In genomic region chr15:93150910-93151309, GRCh38 we compare ENCODE assay signal across 16 cellular contexts.
"Had no signal": no experiment of that assay in that cellular context is flagged by ENCODE, and none has a peak within 500 bp of the region (broad histone marks: within the 10 kb centered on the region; RNA-seq: fewer than 3 reads in every experiment).

No MANE protein-coding gene starts in this region.

- H3K27me3 ChIP-seq: esophagus squamous epithelium had no signal

- H3K27ac ChIP-seq: cardiac muscle cell, esophagus squamous epithelium, neutrophil, VCaP had no signal

- H3K36me3 ChIP-seq: cardiac muscle cell, esophagus squamous epithelium, neutrophil had no signal

- H3K9me3 ChIP-seq: esophagus squamous epithelium, neutrophil had no signal

- FAIRE-seq: astrocyte, colon had no signal

- ATAC-seq: activated CD4-positive, alpha-beta T cell treated with anti-CD3 and anti-CD28 coated beads for 36 hours; activated naive CD8-positive, alpha-beta T cell treated with anti-CD3 and anti-CD28 coated beads, Interleukin-2, amount 50 U/mL, for 24 hours; activated T-cell treated with anti-CD3 and anti-CD28 coated beads, Interleukin-2, amount 50 U/mL, for 72 hours; stimulated activated memory B cell treated with anti-CD40 and anti-IgM and Interleukin-4, amounts not matched to agents 10 μg/mL and 1 μg/mL and 100 μg/mL, for 72 hours had no signal

- DNase-seq: activated CD4-positive, alpha-beta memory T cell treated with anti-CD3 and anti-CD28 coated beads, Interleukin-2, amount 10 ng/mL, durations not matched to agents 7 days and 5 days; activated CD4-positive, alpha-beta T cell treated with anti-CD3 and anti-CD28 coated beads for 36 hours; activated gamma-delta T cell treated with Interleukin-2 at 50 U/mL for 16 hours; activated naive CD8-positive, alpha-beta T cell treated with anti-CD3 and anti-CD28 coated beads, Interleukin-2, amount 50 U/mL, for 24 hours; activated T-cell treated with anti-CD3 and anti-CD28 coated beads, Interleukin-2, amount 50 U/mL, for 72 hours; esophagus squamous epithelium; foreskin fibroblast; mesendoderm; stimulated activated CD4-positive, alpha-beta T cell treated with anti-CD3 and anti-CD28 coated beads, Interleukin-1b, Interleukin-23, amount 100 ng/mL, for 48 hours; T-helper 9 cell had no signal

- H3K4me3 ChIP-seq: cardiac muscle cell, esophagus squamous epithelium had no signal
